ENCODE assay signal across 9 cellular contexts in the genomic region with DNA sequence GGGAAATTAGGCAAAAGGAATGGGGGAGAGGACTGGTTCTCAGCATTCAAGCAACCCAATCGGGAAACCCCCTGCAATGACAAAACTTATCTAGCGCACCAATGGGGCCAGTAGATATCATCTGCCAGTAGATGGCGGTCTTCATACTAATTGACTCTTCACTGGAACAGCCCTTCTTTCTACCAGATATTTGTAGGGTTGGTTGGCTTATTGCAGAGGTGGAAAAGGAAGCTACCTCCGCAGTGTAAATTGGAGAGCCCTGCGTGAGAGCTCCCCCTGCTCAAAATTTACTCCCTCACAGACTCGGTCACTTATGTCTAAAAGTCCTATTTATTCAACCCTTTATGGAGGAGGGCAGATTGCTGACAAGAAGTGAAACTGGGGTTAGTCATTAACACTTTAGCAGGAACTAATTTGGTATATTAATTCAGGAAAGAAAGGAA.
DNase-seq lines count a peak whose midpoint lies in the region; ATAC-seq, FAIRE-seq and TF ChIP-seq lines count a peak whose summit lies in the region.
"Had no signal": no experiment of that assay in that cellular context is flagged by ENCODE, and none has a peak within 500 bp of the region (broad histone marks: within the 10 kb centered on the region; RNA-seq: fewer than 3 reads in every experiment).

No MANE protein-coding gene starts in this region.

- CTCF ChIA-PET in GM12878 (lab: Yijun Ruan, JAX) = interaction anchor here (0.6 to 4.1 kb wide), 32 partner anchors 8 to 313 kb away, joined by 3 to 107 read pairs (median 4); a partner anchor contains a TSS

- ATAC-seq in GM21619 (IDR thresholded peaks at IDR 0.05; ENCODE audit: unreplicated experiment) = peak; percentile 71
- peak; percentile 94 for ATAC-seq in GM12878

- peak overlapping the region; percentile 13; the same call in 1 of the 2 replicates for H3K27ac ChIP-seq in GM12878 (ENCODE audit: control insufficient read depth, insufficient read depth)
- H3K27ac ChIP-seq in ovary = no peak overlapping the region

- H2AFZ ChIP-seq in GM12878 (ENCODE audit: control insufficient read depth, low read depth, low read length) = peak overlapping the region; percentile 43; the same call in 1 of the 2 replicates

- peak; percentile 88 for TF ChIP-seq RAD21 in GM12878 (IDR thresholded peaks at IDR 0.05; ENCODE audit: insufficient read depth, low read depth, low read length)

- TF ChIP-seq EP300 in GM12878 (IDR thresholded peaks at IDR 0.05; ENCODE audit: borderline replicate concordance in 1 of 2, control insufficient read depth in 1 of 2, low read depth in 2 of 2, low read length in 2 of 2) (no peak; a peak in 1 of 4 replicates), ovary (IDR thresholded peaks at IDR 0.05) (no peak)

- SMC1A ChIA-PET in GM12878 (lab: Charles Lee; ENCODE audit: uncharacterized antibody, unreplicated experiment) = interaction anchor here (0.7 to 2.7 kb wide), 33 partner anchors 8 to 223 kb away, joined by 3 to 75 read pairs (median 7); a partner anchor contains a TSS

- H3K36me3 ChIP-seq in GM12878 (ENCODE audit: control insufficient read depth in 2 of 2, insufficient read depth in 2 of 2, low read length in 1 of 2) (no peaks in the 10 kb centered on the region; a peak in 1 of 4 replicates), ovary (no peaks in the 10 kb centered on the region)

- H3K27me3 ChIP-seq in GM12878 (replicated peaks in 1 of 2; ENCODE audit: control insufficient read depth in 2 of 2, insufficient read depth in 2 of 2, low read length in 1 of 2) (no peaks in the 10 kb centered on the region), ovary (no peaks in the 10 kb centered on the region)

- peak; percentile 56 for DNase-seq in GF-D8 (lab: John Stamatoyannopoulos, UW)
- DNase-seq in HuH-7.5 (ENCODE audit: low spot score) = peak; percentile 25
- peak; percentile 57 for DNase-seq in T-helper 22 cell (ENCODE audit: low read depth)
- peak; percentile 86 for DNase-seq in GM12878 (ENCODE audit: low read depth, low spot score)
- peak; percentile 62 for DNase-seq in kidney glomerular epithelial cell (lab: John Stamatoyannopoulos, UW)
- peak; percentile 37 for DNase-seq in stimulated activated CD8-positive, alpha-beta memory T cell treated with anti-CD3 and anti-CD28 coated beads, Interleukin-4, amount 100 ng/mL, for 24 hours (ENCODE audit: low read depth)
- DNase-seq in ovary = no peak

- TF ChIP-seq CTCF in GM12878 (IDR thresholded peaks at IDR 0.05 in 2 of 3, conservative IDR thresholded peaks at IDR 0.05 in 1 of 3; ENCODE audit: control insufficient read depth in 2 of 3, extremely low read depth in 1 of 3, insufficient read depth in 1 of 3, low read depth in 3 of 3, low read length in 3 of 3) (peak; percentile 70 to 86 (median 84)), ovary (IDR thresholded peaks at IDR 0.05) (no peak)

- H3K4me1 ChIP-seq in GM12878 (ENCODE audit: control insufficient read depth, insufficient read depth, low read length) (peaks cover 24% of the 10 kb centered on the region), ovary (ENCODE audit: insufficient read depth) (no peaks in the 10 kb centered on the region)

- peak overlapping the region; percentile 46; the same call in 1 of the 2 replicates for H3K4me2 ChIP-seq in GM12878 (ENCODE audit: control insufficient read depth, insufficient read depth)

- H3K9ac ChIP-seq in GM12878 (ENCODE audit: control insufficient read depth, insufficient read depth, low read length) = no peak overlapping the region

- no peaks in the 10 kb centered on the region; the same call in 2 of the 3 replicates for H3K9me3 ChIP-seq in GM12878 (replicated peaks; ENCODE audit: control insufficient read depth, insufficient read depth, low read length)
- no peaks in the 10 kb centered on the region for H3K9me3 ChIP-seq in ovary

- FAIRE-seq in GM12878 (lab: Jason Lieb, UNC) = peak; percentile 78
- FAIRE-seq: endometrium had no signal

- POLR2A ChIA-PET in GM12878 (lab: Charles Lee) = interaction anchor here (0.8 to 2.1 kb wide), 13 partner anchors 9 to 169 kb away, joined by 3 to 14 read pairs (median 6); no protein-coding TSS in a partner anchor

- no peak overlapping the region for H3K4me3 ChIP-seq in GM12878
- no peak overlapping the region for H3K4me3 ChIP-seq in ovary

- RAD21 ChIA-PET in GM12878 (lab: Charles Lee; ENCODE audit: unreplicated experiment) = interaction anchor here (0.6 to 2.7 kb wide), 32 partner anchors 10 to 215 kb away, joined by 3 to 62 read pairs (median 6); a partner anchor contains a TSS

- H3K79me2 ChIP-seq in GM12878 (ENCODE audit: control insufficient read depth, insufficient read depth, low read length) = no peaks in the 10 kb centered on the region

- in situ Hi-C loops in GM12878 (cut with MboI) = loop anchor here (5.0 kb wide), 1 partner anchor 170 kb away; no protein-coding TSS in a partner anchor

- TF ChIP-seq POLR2A in GM12878 (IDR thresholded peaks at IDR 0.05; ENCODE audit: low read depth, low read length) (no peak), ovary (IDR thresholded peaks at IDR 0.05) (no peak)

- no TSS peak for BruUV-seq in GM12878 (replicated peaks; lab: Mats Ljungman, UMichigan)

- no peaks in the 10 kb centered on the region for H4K20me1 ChIP-seq in GM12878 (ENCODE audit: control insufficient read depth, insufficient read depth)

- intact Hi-C loops in GM12878 (cut with micrococcal nuclease; ENCODE audit: unreplicated experiment) (loop anchor here (1.0 to 2.0 kb wide), 3 partner anchors 11 to 170 kb away; no protein-coding TSS in a partner anchor), ovary (cut with DNase I) (no loop called here)

- 3% methylated on average over 6 of the region's 6 CpGs for WGBS in GM12878 (ENCODE audit: insufficient coverage, insufficient replicate concordance, low lambda C conversion rate, missing lambda C conversion rate)
- WGBS in ovary, 3 donors = 20 to 35% (median 25%) methylated on average over 6 of the region's 6 CpGs

TF ChIP-seq in GM12878, 131 proteins besides CTCF, POLR2A, EP300 and RAD21 (continues in another document):
- TF ChIP-seq JUNB (IDR thresholded peaks at IDR 0.05) (peak; percentile 91), STAT3 (IDR thresholded peaks at IDR 0.05; ENCODE audit: low read depth, low read length) (no peak), ATF7 (IDR thresholded peaks at IDR 0.05; ENCODE audit: low read depth) (peak; percentile 78), CBFB (IDR thresholded peaks at IDR 0.05; ENCODE audit: low read depth) (no peak), POLR2AphosphoS2 (IDR thresholded peaks at IDR 0.05; ENCODE audit: low read depth, low read length) (no peak), IKZF1 (conservative IDR thresholded peaks at IDR 0.05) (peak; percentile 86), NBN (IDR thresholded peaks at IDR 0.05) (peak; percentile 83), RUNX3 (IDR thresholded peaks at IDR 0.05; ENCODE audit: low read length) (0 out of 2 replicates have a peak, but pooled peaks have one; percentile 20), IRF4 (IDR thresholded peaks at IDR 0.05; ENCODE audit: low read depth, low read length) (peak; percentile 49; the same call in 1 of the 2 replicates), TBL1XR1 (IDR thresholded peaks at IDR 0.05; ENCODE audit: low read depth, low read length) (no peak), ASH2L (IDR thresholded peaks at IDR 0.05; ENCODE audit: borderline replicate concordance, low read depth) (no peak), ZNF24 (IDR thresholded peaks at IDR 0.05) (0 out of 2 replicates have a peak, but pooled peaks have one; percentile 11), MEF2A (IDR thresholded peaks at IDR 0.05; ENCODE audit: insufficient read depth, low read depth, low read length) (0 out of 2 replicates have a peak, but pooled peaks have one; percentile 8), NFYA (IDR thresholded peaks at IDR 0.05; ENCODE audit: borderline replicate concordance, low read depth, low read length) (no peak), BCL11A (IDR thresholded peaks at IDR 0.05; ENCODE audit: low read depth, low read length) (peak; percentile 20; the same call in 1 of the 2 replicates), SIX5 (IDR thresholded peaks at IDR 0.05; ENCODE audit: low read depth, low read length, severe bottlenecking) (no peak), ETV6 (conservative IDR thresholded peaks at IDR 0.05 in 1 of 2, IDR thresholded peaks at IDR 0.05 in 1 of 2; ENCODE audit: borderline replicate concordance in 1 of 2, low read depth in 1 of 2) (peak in 1 of 2 experiments; percentile 49; a peak in 1 of 4 replicates)
- TF ChIP-seq, protein P1, sequence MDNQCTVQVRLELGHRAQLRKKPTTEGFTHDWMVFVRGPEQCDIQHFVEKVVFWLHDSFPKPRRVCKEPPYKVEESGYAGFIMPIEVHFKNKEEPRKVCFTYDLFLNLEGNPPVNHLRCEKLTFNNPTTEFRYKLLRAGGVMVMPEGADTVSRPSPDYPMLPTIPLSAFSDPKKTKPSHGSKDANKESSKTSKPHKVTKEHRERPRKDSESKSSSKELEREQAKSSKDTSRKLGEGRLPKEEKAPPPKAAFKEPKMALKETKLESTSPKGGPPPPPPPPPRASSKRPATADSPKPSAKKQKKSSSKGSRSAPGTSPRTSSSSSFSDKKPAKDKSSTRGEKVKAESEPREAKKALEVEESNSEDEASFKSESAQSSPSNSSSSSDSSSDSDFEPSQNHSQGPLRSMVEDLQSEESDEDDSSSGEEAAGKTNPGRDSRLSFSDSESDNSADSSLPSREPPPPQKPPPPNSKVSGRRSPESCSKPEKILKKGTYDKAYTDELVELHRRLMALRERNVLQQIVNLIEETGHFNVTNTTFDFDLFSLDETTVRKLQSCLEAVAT (IDR thresholded peaks at IDR 0.05) = 0 out of 2 replicates have a peak, but pooled peaks have one; percentile 16
- TF ChIP-seq, protein P2, sequence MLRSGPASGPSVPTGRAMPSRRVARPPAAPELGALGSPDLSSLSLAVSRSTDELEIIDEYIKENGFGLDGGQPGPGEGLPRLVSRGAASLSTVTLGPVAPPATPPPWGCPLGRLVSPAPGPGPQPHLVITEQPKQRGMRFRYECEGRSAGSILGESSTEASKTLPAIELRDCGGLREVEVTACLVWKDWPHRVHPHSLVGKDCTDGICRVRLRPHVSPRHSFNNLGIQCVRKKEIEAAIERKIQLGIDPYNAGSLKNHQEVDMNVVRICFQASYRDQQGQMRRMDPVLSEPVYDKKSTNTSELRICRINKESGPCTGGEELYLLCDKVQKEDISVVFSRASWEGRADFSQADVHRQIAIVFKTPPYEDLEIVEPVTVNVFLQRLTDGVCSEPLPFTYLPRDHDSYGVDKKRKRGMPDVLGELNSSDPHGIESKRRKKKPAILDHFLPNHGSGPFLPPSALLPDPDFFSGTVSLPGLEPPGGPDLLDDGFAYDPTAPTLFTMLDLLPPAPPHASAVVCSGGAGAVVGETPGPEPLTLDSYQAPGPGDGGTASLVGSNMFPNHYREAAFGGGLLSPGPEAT (IDR thresholded peaks at IDR 0.05; ENCODE audit: low read depth) = peak; percentile 85
- TF ChIP-seq, protein P3, sequence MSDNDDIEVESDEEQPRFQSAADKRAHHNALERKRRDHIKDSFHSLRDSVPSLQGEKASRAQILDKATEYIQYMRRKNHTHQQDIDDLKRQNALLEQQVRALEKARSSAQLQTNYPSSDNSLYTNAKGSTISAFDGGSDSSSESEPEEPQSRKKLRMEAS (IDR thresholded peaks at IDR 0.05; ENCODE audit: low read depth, low read length) = no peak

Comparison
In these comparisons a context has a peak if more than half of its experiments do, and no peak if none do; other contexts are left out.
1. DNase-seq: peak in GF-D8 (single experiment), HuH-7.5 (single experiment), T-helper 22 cell (single experiment), GM12878 (single experiment), kidney glomerular epithelial cell (single experiment) and stimulated activated CD8-positive, alpha-beta memory T cell treated with anti-CD3 and anti-CD28 coated beads, Interleukin-4, amount 100 ng/mL, for 24 hours (single experiment); none in ovary (0 of 5).
2. CTCF ChIP-seq: peak in GM12878 (3 of 3); none in ovary (0 of 3).